8 cellular contexts compared by ENCODE assay signal in the genomic region with DNA sequence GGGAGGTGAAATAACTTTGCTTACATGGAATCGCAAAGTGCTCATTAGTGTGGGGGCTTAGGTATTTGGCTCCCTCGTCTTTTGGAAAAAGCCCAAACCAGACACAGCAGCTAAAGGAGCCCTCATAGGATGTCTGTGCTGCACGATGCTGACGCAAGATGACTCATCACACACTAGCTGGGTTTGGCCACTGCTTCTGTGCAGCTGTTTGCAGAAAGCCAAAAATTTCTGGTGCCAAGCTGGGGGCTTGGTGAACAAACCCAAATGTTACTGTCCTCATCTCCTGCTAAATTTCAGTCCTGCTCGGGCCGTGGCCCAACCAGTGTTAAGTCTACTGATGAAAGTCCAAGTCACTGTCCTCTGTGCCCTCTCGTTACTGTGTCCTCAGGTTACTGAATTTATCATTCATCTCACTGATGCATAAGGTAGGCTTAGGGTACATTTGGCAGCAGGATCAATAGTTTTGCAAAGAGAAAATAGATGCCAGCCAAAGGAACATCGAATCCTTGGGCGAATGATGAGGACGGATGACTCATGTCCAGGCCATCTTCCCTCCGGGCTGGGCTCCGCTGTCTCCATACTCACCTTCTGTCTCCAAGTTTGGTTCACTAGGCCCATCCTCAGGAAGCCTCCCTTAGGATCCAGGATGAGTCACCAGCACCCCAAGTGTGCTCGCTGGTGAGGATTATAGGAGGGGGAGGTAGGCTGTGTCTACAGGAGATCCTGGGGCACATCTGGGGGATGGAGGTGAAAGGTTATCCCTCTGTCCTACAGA.
A peak's percentile ranks its signal among the peaks of the same experiment; 100 is the strongest.
DNase-seq lines count a peak whose midpoint lies in the region; ATAC-seq, FAIRE-seq and TF ChIP-seq lines count a peak whose summit lies in the region.

No MANE protein-coding gene starts in this region.

- H3K9me3 ChIP-seq in astrocyte (ENCODE audit: insufficient read depth, low read depth, low read length) = peaks cover 4% of the 10 kb centered on the region
- H3K9me3 ChIP-seq in keratinocyte (ENCODE audit: control insufficient read depth, low read depth, low read length) = peaks cover 3% of the 10 kb centered on the region
- H3K9me3 ChIP-seq in transverse colon = no peaks in the 10 kb centered on the region

- peak; percentile 86 for FAIRE-seq in astrocyte (lab: Jason Lieb, UNC)
- FAIRE-seq in keratinocyte (lab: Jason Lieb, UNC) = peak; percentile 94

- no peaks in the 10 kb centered on the region for H3K36me3 ChIP-seq in astrocyte (ENCODE audit: insufficient read depth, low read length)
- no peaks in the 10 kb centered on the region for H3K36me3 ChIP-seq in keratinocyte (ENCODE audit: control insufficient read depth in 2 of 2, extremely low read depth in 1 of 2, insufficient read depth in 2 of 2, low read length in 2 of 2)
- H3K36me3 ChIP-seq in transverse colon = no peaks in the 10 kb centered on the region

- H3K4me1 ChIP-seq in astrocyte (ENCODE audit: insufficient read depth, low read length) = peaks cover 22% of the 10 kb centered on the region
- peaks cover 18% of the 10 kb centered on the region for H3K4me1 ChIP-seq in keratinocyte (ENCODE audit: control insufficient read depth, extremely low read depth, insufficient read depth, low read length)
- peaks cover 0 to 9% (median 3%) of the 10 kb centered on the region in 4 donors for H3K4me1 ChIP-seq in transverse colon

- H4K20me1 ChIP-seq in astrocyte (ENCODE audit: insufficient read depth, low read length) (no peaks in the 10 kb centered on the region), keratinocyte (ENCODE audit: control insufficient read depth, extremely low read depth, insufficient read depth, low read length) (no peaks in the 10 kb centered on the region)

- WGBS in transverse colon (ENCODE audit: low coverage in 1 of 2), 2 donors = 61% methylated on average over 13 of the region's 13 CpGs; no CpG with 5 or more reads in 1 of the 2 donors

- H3K4me2 ChIP-seq in astrocyte (ENCODE audit: low read length) (peak overlapping the region; percentile 77), keratinocyte (ENCODE audit: control insufficient read depth, extremely low read depth, insufficient read depth, low read depth, low read length) (peak overlapping the region; percentile 86)

- H3K36me3 Mint-ChIP-seq in astrocyte (ENCODE audit: low read depth, unreplicated experiment) = no peaks in the 10 kb centered on the region

- H3K27ac ChIP-seq in astrocyte (ENCODE audit: low read depth, low read length) = peak overlapping the region; percentile 85
- peak overlapping the region; percentile 79 for H3K27ac ChIP-seq in keratinocyte (ENCODE audit: control insufficient read depth, insufficient read depth, low read length)
- H3K27ac ChIP-seq in transverse colon = peak overlapping the region; percentile 56 to 77 (median 66)

- H3K9ac ChIP-seq in astrocyte (ENCODE audit: low read length) (peak overlapping the region; percentile 67), keratinocyte (ENCODE audit: control insufficient read depth, extremely low read depth, insufficient read depth, low read length) (peak overlapping the region; percentile 20)

- H3K9me3 Mint-ChIP-seq in astrocyte (ENCODE audit: unreplicated experiment) = peaks cover 5% of the 10 kb centered on the region

- in situ Hi-C loops in transverse colon (cut with MboI; ENCODE audit: low pct_ligation_motif_present in 1 of 4, low pct_unique_long_range_greater_than_20kb in 1 of 4, low sequenced_read_pairs in 3 of 4) = loop anchor here in 2 of 4 donors (25.0 kb wide), 2 partner anchors 237 to 937 kb away; no protein-coding TSS in a partner anchor

- H3K4me3 ChIP-seq in AG10803 (ENCODE audit: low read length) = peak overlapping the region; percentile 43
- H3K4me3 ChIP-seq in astrocyte (ENCODE audit: insufficient read depth, low read depth, low read length) = peak overlapping the region; percentile 31
- H3K4me3 ChIP-seq in keratinocyte (ENCODE audit: control insufficient read depth in 2 of 3, extremely low read depth in 1 of 3, insufficient read depth in 2 of 3, low read depth in 1 of 3, low read length in 3 of 3) = peak overlapping the region in 2 of 3 experiments; percentile 26 to 59
- no peak overlapping the region for H3K4me3 ChIP-seq in transverse colon

- no peak for TF ChIP-seq CTCF in AG10803 (conservative IDR thresholded peaks at IDR 0.05; ENCODE audit: low read length)
- TF ChIP-seq CTCF in astrocyte (IDR thresholded peaks at IDR 0.05; ENCODE audit: insufficient read depth, low read depth, low read length) = no peak
- no peak for TF ChIP-seq CTCF in keratinocyte (optimal IDR thresholded peaks at IDR 0.05 in 1 of 3, IDR thresholded peaks at IDR 0.05 in 1 of 3, conservative IDR thresholded peaks at IDR 0.05 in 1 of 3; ENCODE audit: extremely low read depth in 1 of 3, insufficient read depth in 2 of 3, low read length in 3 of 3)
- TF ChIP-seq CTCF in transverse colon (IDR thresholded peaks at IDR 0.05) = no peak

- H2AFZ ChIP-seq in astrocyte (ENCODE audit: low read depth, low read length) = peak overlapping the region; percentile 27
- peak overlapping the region; percentile 62 for H2AFZ ChIP-seq in keratinocyte (ENCODE audit: control insufficient read depth, low read length)

- dilution Hi-C loops in keratinocyte (cut with MboI; ENCODE audit: extremely low pct_ligation_motif_present, low sequenced_read_pairs) = no loop called here

- ATAC-seq in GM18909 (IDR thresholded peaks at IDR 0.05; ENCODE audit: poor library complexity, unreplicated experiment) (no peak), HG02678 (IDR thresholded peaks at IDR 0.05; ENCODE audit: unreplicated experiment) (no peak)

- no peak overlapping the region for H3K4me3 Mint-ChIP-seq in astrocyte (ENCODE audit: unreplicated experiment)

- no peak for TF ChIP-seq POLR2A in transverse colon (IDR thresholded peaks at IDR 0.05)

- H3K9me1 ChIP-seq in keratinocyte (ENCODE audit: control insufficient read depth, extremely low read depth, insufficient read depth, low read length) = no peaks in the 10 kb centered on the region

- DNase-seq in AG10803 (ENCODE audit: low read depth) = peak; percentile 99
- peak; percentile 44 to 57 for DNase-seq in Kasumi-1 (lab: John Stamatoyannopoulos, UW)
- DNase-seq in astrocyte (ENCODE audit: low read depth) = peak; percentile 100
- peak; percentile 84 for DNase-seq in keratinocyte (ENCODE audit: low read depth, low spot score)
- DNase-seq in transverse colon = peak; percentile 33
- DNase-seq in stimulated activated CD4-positive, alpha-beta T cell treated with anti-CD3 and anti-CD28 coated beads, Interleukin-4, amount 100 ng/mL, for 4 hours = no peak

- peaks cover 27% of the 10 kb centered on the region for H3K4me1 Mint-ChIP-seq in astrocyte (ENCODE audit: low read depth, unreplicated experiment)

- no peaks in the 10 kb centered on the region for H3K27me3 Mint-ChIP-seq in astrocyte (ENCODE audit: low read depth, unreplicated experiment)

- TF ChIP-seq EP300 in transverse colon (IDR thresholded peaks at IDR 0.05; ENCODE audit: low read depth) = no peak

- peak overlapping the region; percentile 88 for H3K27ac Mint-ChIP-seq in astrocyte (ENCODE audit: unreplicated experiment)

- intact Hi-C loops in transverse colon (cut with DNase I; ENCODE audit: low total_unique reads) = loop anchor here (5.0 kb wide), 1 partner anchor 932 kb away; no protein-coding TSS in a partner anchor

- H3K27me3 ChIP-seq in astrocyte (ENCODE audit: insufficient read depth, low read length) (no peaks in the 10 kb centered on the region), keratinocyte (ENCODE audit: control insufficient read depth, extremely low read depth, insufficient read depth, low read length) (no peaks in the 10 kb centered on the region), transverse colon (no peaks in the 10 kb centered on the region)

- H3K79me2 ChIP-seq in astrocyte (ENCODE audit: insufficient read depth, low read length) = no peaks in the 10 kb centered on the region
- H3K79me2 ChIP-seq in keratinocyte (ENCODE audit: control insufficient read depth, insufficient read depth, low read length) = no peaks in the 10 kb centered on the region

Comparison
In these comparisons a context has a peak if more than half of its experiments do, and no peak if none do; other contexts are left out.
1. DNase-seq: peak in AG10803 (single experiment), Kasumi-1 (2 of 2), astrocyte (single experiment), keratinocyte (single experiment) and transverse colon (single experiment); none in stimulated activated CD4-positive, alpha-beta T cell treated with anti-CD3 and anti-CD28 coated beads, Interleukin-4, amount 100 ng/mL, for 4 hours (0 of 2).
2. H3K4me3 ChIP-seq: peak in AG10803 (single experiment), astrocyte (single experiment) and keratinocyte (2 of 3); none in transverse colon (0 of 4).
3. Peak in every context shown above with its lines, with median percentiles within 50 percentile points of each other: H3K27ac ChIP-seq.